8 cellular contexts compared by ENCODE assay signal in genomic region chr2:102449370-102449974, GRCh38. TPM values are rescaled to one million over a fixed set of nuclear protein-coding genes. Genes with fewer than 3 reads are reported as not detected.
DNase-seq lines count a peak whose midpoint lies in the region; ATAC-seq, FAIRE-seq and TF ChIP-seq lines count a peak whose summit lies in the region.

No MANE protein-coding gene starts in this region.

- H3K27ac ChIP-seq in spleen = peak overlapping the region in 2 of 8 donors; percentile 1 to 37

- no peak overlapping the region for H3K4me3 ChIP-seq in AG09309 (ENCODE audit: control insufficient read depth, low read depth, low read length)
- no peak overlapping the region for H3K4me3 ChIP-seq in spleen

- no peaks in the 10 kb centered on the region for H3K27me3 ChIP-seq in spleen (replicated peaks in 1 of 7)

- TF ChIP-seq POLR2A in spleen (IDR thresholded peaks at IDR 0.05) = no peak

- ATAC-seq in HG03342 (IDR thresholded peaks at IDR 0.05; ENCODE audit: unreplicated experiment) = no peak

- DNase-seq in AG09309 (ENCODE audit: low read depth) (peak; percentile 1), GM18507 (ENCODE audit: extremely low spot score, insufficient read length, low read depth) (no peak), RPMI8226 (peak; percentile 37), glomerular visceral epithelial cell (ENCODE audit: extremely low spot score) (peak; percentile 48), spleen (no peak), OCI-M2 (lab: John Stamatoyannopoulos, UW; ENCODE audit: unreplicated experiment) (no peak)
- DNase-seq in activated T-helper 9 cell treated with anti-CD3 and anti-CD28 coated beads, Interleukin-2, amount 50 U/mL, for 16 hours (ENCODE audit: low read depth) = peak; percentile 41

- WGBS in spleen, 5 donors = 0 to 2% (median 0%) methylated on average over 1 of the region's 1 CpG

- TF ChIP-seq CTCF in AG09309 (IDR thresholded peaks at IDR 0.05; ENCODE audit: control insufficient read depth, insufficient read depth, low read depth, low read length, missing control alignments) (peak; percentile 70), spleen (IDR thresholded peaks at IDR 0.05 in 8 of 11, conservative IDR thresholded peaks at IDR 0.05 in 3 of 11) (peak; percentile 17 to 76 (median 60))

- intact Hi-C loops in spleen (cut with DNase I; ENCODE audit: low total_unique reads) = loop anchor here (5.0 to 10.0 kb wide), 2 partner anchors 445 to 1032 kb away; no protein-coding TSS in a partner anchor

- H3K36me3 ChIP-seq in spleen = peaks cover 0 to 98% (median 0%) of the 10 kb centered on the region in 6 donors

- peak; percentile 90 for FAIRE-seq in GM18507 (lab: Jason Lieb, UNC)

- no peaks in the 10 kb centered on the region for H3K9me3 ChIP-seq in spleen

- H3K4me1 ChIP-seq in spleen = peaks cover 0 to 7% (median 0%) of the 10 kb centered on the region in 6 donors

RNA-seq across cellular contexts. Expression of gene SLC9A4, which starts 23.6 kb away (rescaled TPM):
- total RNA-seq in spleen = under 1 TPM in 1 of 7 donors, not detected in 6; 0.10 TPM
- not detected for polyA plus RNA-seq in spleen

RNA-seq across cellular contexts. Expression of gene IL18RAP, which starts 26.5 kb away (rescaled TPM):
- 100 to 1,000 TPM in 2 of 7 donors, 10 to 100 TPM in 5; 15.5 to 145 (median 35.4) TPM for total RNA-seq in spleen
- polyA plus RNA-seq in spleen = 1 to 10 TPM; 1.5 to 8.0 (median 4.8) TPM

Comparison
In these comparisons a context has a peak if more than half of its experiments do, and no peak if none do; other contexts are left out.
1. DNase-seq: peak in AG09309 (single experiment), RPMI8226 (single experiment), activated T-helper 9 cell treated with anti-CD3 and anti-CD28 coated beads, Interleukin-2, amount 50 U/mL, for 16 hours (single experiment) and glomerular visceral epithelial cell (single experiment); none in GM18507 (single experiment), spleen (single experiment) and OCI-M2 (single experiment).